8 cellular contexts compared by ENCODE assay signal in the genomic region with DNA sequence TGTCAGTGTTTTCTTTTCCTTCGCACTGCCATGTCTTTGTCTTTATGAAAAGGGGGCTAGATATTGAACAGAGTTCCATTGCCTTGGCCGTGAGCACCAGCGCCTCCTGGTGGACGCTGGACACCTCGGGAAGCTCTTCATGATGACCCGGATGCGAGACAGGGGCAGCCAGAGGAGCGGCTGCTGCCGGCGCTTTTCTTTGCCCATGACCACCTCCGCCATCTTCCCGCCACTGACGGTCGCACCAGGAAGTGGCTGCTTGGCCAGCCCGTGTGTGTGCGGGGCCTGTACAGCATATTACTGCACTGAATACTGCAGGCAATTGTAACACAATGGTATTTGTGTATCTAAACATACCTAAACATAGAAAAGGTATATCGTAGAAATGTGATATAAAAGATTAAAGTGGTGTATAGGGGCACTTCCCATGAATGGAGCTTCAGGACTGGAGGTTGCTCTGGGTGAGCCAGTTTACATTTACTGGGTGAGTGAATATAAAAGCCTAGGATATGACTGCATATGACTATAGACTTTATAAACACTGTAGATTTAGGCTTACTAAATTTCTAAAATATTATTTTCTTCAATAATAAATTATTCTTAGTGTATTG. TPM values are rescaled to one million over a fixed set of nuclear protein-coding genes. Genes with fewer than 3 reads are reported as not detected.
A peak's percentile ranks its signal among the peaks of the same experiment; 100 is the strongest.
DNase-seq lines count a peak whose midpoint lies in the region; ATAC-seq and TF ChIP-seq lines count a peak whose summit lies in the region.

No MANE protein-coding gene starts in this region.

- no peak overlapping the region for H3K4me3 Mint-ChIP-seq in CD14-positive monocyte

- H3K9me3 Mint-ChIP-seq in CD14-positive monocyte, result peaks cover 0 to 6% (median 3%) of the 10 kb centered on the region in 7 donors

- ATAC-seq in GM19455 (IDR thresholded peaks at IDR 0.05; ENCODE audit: unreplicated experiment), result peak; percentile 66

- H4K20me1 ChIP-seq in hepatocyte (ENCODE audit: insufficient read depth, poor library complexity, severe bottlenecking), result no peaks in the 10 kb centered on the region

- DNase-seq in CD14-positive monocyte (ENCODE audit: low spot score), result no peak
- peak; percentile 10 for DNase-seq in NCI-H69 (lab: John Stamatoyannopoulos, UW)
- peak; percentile 31 for DNase-seq in hepatocyte (ENCODE audit: low spot score)
- no peak for DNase-seq in dedifferentiated amniotic fluid mesenchymal stem cell (ENCODE audit: extremely low spot score)
- DNase-seq in DMS153 treated with DMSO at 0.1 percent for 48 hours (lab: John Stamatoyannopoulos, UW; ENCODE audit: unreplicated experiment), result no peak
- DNase-seq in pons (ENCODE audit: low spot score), result no peak
- DNase-seq in NCI-H1694 (lab: John Stamatoyannopoulos, UW), result no peak

- no peaks in the 10 kb centered on the region for H3K36me3 ChIP-seq in hepatocyte (replicated peaks; ENCODE audit: insufficient read depth, low read depth)

- TF ChIP-seq CTCF in CD14-positive monocyte (IDR thresholded peaks at IDR 0.05), result peak; percentile 82
- peak; percentile 30 for TF ChIP-seq CTCF in hepatocyte (IDR thresholded peaks at IDR 0.05; ENCODE audit: poor library complexity)

- H3K27me3 Mint-ChIP-seq in CD14-positive monocyte (ENCODE audit: low read depth in 3 of 3), result peaks cover 0 to 2% (median 1%) of the 10 kb centered on the region in 3 donors

- intact Hi-C loops in CD14-positive monocyte (cut with micrococcal nuclease), result no loop called here

- no peak overlapping the region for H3K4me3 ChIP-seq in hepatocyte

- H3K4me2 ChIP-seq in hepatocyte, result no peak overlapping the region

- H3K27ac Mint-ChIP-seq in CD14-positive monocyte, result no peak overlapping the region

- no peaks in the 10 kb centered on the region for H3K4me1 ChIP-seq in hepatocyte (ENCODE audit: insufficient read depth)

- no peaks in the 10 kb centered on the region for H3K36me3 Mint-ChIP-seq in CD14-positive monocyte

- no peaks in the 10 kb centered on the region for H3K4me1 Mint-ChIP-seq in CD14-positive monocyte

- 67% methylated on average over 17 of the region's 17 CpGs for WGBS in hepatocyte (ENCODE audit: low lambda C conversion rate, missing lambda C conversion rate)

- no peaks in the 10 kb centered on the region for H3K9me3 ChIP-seq in hepatocyte (ENCODE audit: low read depth)

- H2AFZ ChIP-seq in hepatocyte, result no peak overlapping the region

- no peaks in the 10 kb centered on the region for H3K27me3 ChIP-seq in hepatocyte

- no peak overlapping the region for H3K27ac ChIP-seq in hepatocyte

- H3K9me2 ChIP-seq in hepatocyte (replicated peaks; ENCODE audit: insufficient read depth), result no peaks in the 10 kb centered on the region

- H3K79me2 ChIP-seq in hepatocyte, result no peaks in the 10 kb centered on the region

RNA-seq across cellular contexts. Expression of a gene that starts 15.8 kb away (rescaled TPM):
- not detected for polyA plus RNA-seq in CD14-positive monocyte
- 1.5 and 4.2 TPM in 2 replicates for total RNA-seq in hepatocyte
- 0.46 and 1.5 TPM in 2 replicates for polyA plus RNA-seq in hepatocyte

Comparison
In these comparisons a context has a peak if more than half of its experiments do, and no peak if none do; other contexts are left out.
1. DNase-seq: peak in NCI-H69 (single experiment) and hepatocyte (single experiment); none in CD14-positive monocyte (single experiment), dedifferentiated amniotic fluid mesenchymal stem cell (single experiment), DMS153 treated with DMSO at 0.1 percent for 48 hours (single experiment), pons (single experiment) and NCI-H1694 (single experiment).